ENCODE assay signal across 32 cellular contexts in the genomic region with DNA sequence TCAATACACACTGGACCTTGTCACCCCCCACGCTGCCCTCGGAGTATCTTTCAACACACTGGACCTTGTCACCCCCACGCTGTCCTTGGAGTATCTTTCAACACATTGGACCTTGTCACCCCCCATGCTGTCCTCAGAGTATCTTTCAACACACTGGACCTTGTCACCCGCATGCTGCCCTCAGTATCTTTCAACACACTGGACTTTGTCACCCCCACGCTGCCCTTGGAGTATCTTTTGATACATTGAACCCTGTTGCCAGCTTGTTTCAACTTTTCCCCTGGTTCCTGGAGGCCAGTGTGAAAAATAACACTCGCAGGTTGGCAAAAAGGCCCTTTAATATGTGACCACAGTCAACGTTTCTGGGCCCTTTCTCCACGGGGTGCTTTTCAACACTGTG.
"Had no signal": no experiment of that assay in that cellular context is flagged by ENCODE, and none has a peak within 500 bp of the region (broad histone marks: within the 10 kb centered on the region; RNA-seq: fewer than 3 reads in every experiment).

No MANE protein-coding gene starts in this region.

- H3K27me3 Mint-ChIP-seq: activated CD4-positive, alpha-beta T cell treated with anti-CD3 and anti-CD28 coated beads, Interleukin-2, amount 10 ng/mL, durations not matched to agents 24 days and 14 days; activated CD8-positive, alpha-beta memory T cell treated with anti-CD3 and anti-CD28 coated beads, Interleukin-2, amount 10 ng/mL, durations not matched to agents 7 days and 5 days; activated naive CD8-positive, alpha-beta T cell treated with anti-CD3 and anti-CD28 coated beads, Interleukin-2, amount 50 U/mL, for 24 hours; dendritic cell treated with granulocyte-macrophage colony-stimulating factor and Interleukin-4, amounts not matched to agents 40 ng/mL and 50 ng/mL, for 4 days had no signal

- H3K36me3 ChIP-seq: adrenal gland, esophagus squamous epithelium, gastroesophageal sphincter had no signal

- H3K4me1 ChIP-seq: adrenal gland, esophagus squamous epithelium, gastroesophageal sphincter had no signal

- H3K9me3 Mint-ChIP-seq: activated naive CD4-positive, alpha-beta T cell treated with anti-CD3 and anti-CD28 coated beads for 36 hours; activated naive CD4-positive, alpha-beta T cell treated with anti-CD3 and anti-CD28 coated beads, Interleukin-2, amount 50 U/mL, for 24 hours; activated naive CD8-positive, alpha-beta T cell treated with anti-CD3 and anti-CD28 coated beads, Interleukin-2, amount 50 U/mL, for 24 hours had no signal

- ATAC-seq: activated CD4-positive, alpha-beta T cell treated with anti-CD3 and anti-CD28 coated beads for 36 hours; activated CD8-positive, alpha-beta memory T cell treated with anti-CD3 and anti-CD28 coated beads, Interleukin-2, amount 10 ng/mL, durations not matched to agents 7 days and 5 days; activated CD8-positive, alpha-beta T cell treated with anti-CD3 and anti-CD28 coated beads, Interleukin-2, amount 10 ng/mL, durations not matched to agents 7 days and 5 days; activated naive CD8-positive, alpha-beta T cell treated with anti-CD3 and anti-CD28 coated beads, Interleukin-2, amount 50 U/mL, for 24 hours; body of pancreas; gastroesophageal sphincter had no signal

- H3K27ac Mint-ChIP-seq: activated CD4-positive, alpha-beta memory T cell treated with anti-CD3 and anti-CD28 coated beads for 36 hours; activated CD4-positive, alpha-beta T cell treated with anti-CD3 and anti-CD28 coated beads for 36 hours; activated CD4-positive, alpha-beta T cell treated with anti-CD3 and anti-CD28 coated beads, Interleukin-2, amount 10 ng/mL, durations not matched to agents 24 days and 14 days; activated CD8-positive, alpha-beta memory T cell treated with anti-CD3 and anti-CD28 coated beads, Interleukin-2, amount 10 ng/mL, durations not matched to agents 7 days and 5 days; activated CD8-positive, alpha-beta T cell treated with anti-CD3 and anti-CD28 coated beads, Interleukin-2, amount 10 ng/mL, durations not matched to agents 7 days and 5 days; activated naive CD4-positive, alpha-beta T cell treated with anti-CD3 and anti-CD28 coated beads for 36 hours; activated naive CD4-positive, alpha-beta T cell treated with anti-CD3 and anti-CD28 coated beads, Interleukin-2, amount 50 U/mL, for 24 hours; activated naive CD8-positive, alpha-beta T cell treated with anti-CD3 and anti-CD28 coated beads for 36 hours; activated naive CD8-positive, alpha-beta T cell treated with anti-CD3 and anti-CD28 coated beads, Interleukin-2, amount 50 U/mL, for 24 hours; activated T-helper 1 cell treated with anti-CD3 and anti-CD28 coated beads, Interleukin-12 subunit alpha, Interleukin-12 subunit beta, Interleukin-2, Interleukin-4 antibody, amounts not matched to agents 30 ng/mL and 10 ng/mL and 1 ng/mL, durations not matched to agents 14 hours and 24 hours and 36 hours; activated T-helper 2 cell treated with anti-CD3 and anti-CD28 coated beads, Interferon-gamma antibody, Interleukin-2, Interleukin-4, amounts not matched to agents 10 μg/mL and 5 μg/mL and 100 μg/mL, durations not matched to agents 14 hours and 24 hours and 36 hours; dendritic cell treated with granulocyte-macrophage colony-stimulating factor and Interleukin-4, amounts not matched to agents 40 ng/mL and 50 ng/mL, for 4 days; endodermal cell had no signal

- H3K4me1 Mint-ChIP-seq: activated CD4-positive, alpha-beta T cell treated with anti-CD3 and anti-CD28 coated beads for 36 hours; activated CD4-positive, alpha-beta T cell treated with anti-CD3 and anti-CD28 coated beads, Interleukin-2, amount 10 ng/mL, durations not matched to agents 24 days and 14 days; activated CD8-positive, alpha-beta memory T cell treated with anti-CD3 and anti-CD28 coated beads, Interleukin-2, amount 10 ng/mL, durations not matched to agents 7 days and 5 days; activated naive CD4-positive, alpha-beta T cell treated with anti-CD3 and anti-CD28 coated beads, Interleukin-2, amount 50 U/mL, for 24 hours; activated naive CD8-positive, alpha-beta T cell treated with anti-CD3 and anti-CD28 coated beads for 36 hours; activated naive CD8-positive, alpha-beta T cell treated with anti-CD3 and anti-CD28 coated beads, Interleukin-2, amount 50 U/mL, for 24 hours; endodermal cell had no signal

- DNase-seq: activated CD4-positive, alpha-beta memory T cell treated with anti-CD3 and anti-CD28 coated beads for 36 hours; activated CD4-positive, alpha-beta T cell treated with anti-CD3 and anti-CD28 coated beads for 36 hours; activated CD4-positive, alpha-beta T cell treated with anti-CD3 and anti-CD28 coated beads, Interleukin-2, amount 10 ng/mL, durations not matched to agents 24 days and 14 days; activated CD4-positive, CD25-positive, alpha-beta regulatory T cell; activated CD4-positive, CD25-positive, alpha-beta regulatory T cell treated with anti-CD3 and anti-CD28 coated beads, Interleukin-2, amount 50 U/mL, for 72 hours; activated CD8-positive, alpha-beta memory T cell treated with anti-CD3 and anti-CD28 coated beads, Interleukin-2, amount 10 ng/mL, durations not matched to agents 7 days and 5 days; activated CD8-positive, alpha-beta memory T cell treated with anti-CD3 and anti-CD28 coated beads, Interleukin-2, amount 50 U/mL, for 4 hours; activated CD8-positive, alpha-beta T cell treated with anti-CD3 and anti-CD28 coated beads, Interleukin-2, amount 10 ng/mL, durations not matched to agents 7 days and 5 days; activated effector memory CD4-positive, alpha-beta T cell treated with anti-CD3 and anti-CD28 coated beads, Interleukin-2, amount 50 U/mL, for 16 hours; activated naive CD4-positive, alpha-beta T cell treated with anti-CD3 and anti-CD28 coated beads for 36 hours; activated naive CD8-positive, alpha-beta T cell treated with anti-CD3 and anti-CD28 coated beads for 36 hours; activated naive CD8-positive, alpha-beta T cell treated with anti-CD3 and anti-CD28 coated beads, Interleukin-2, amount 50 U/mL, for 24 hours; activated T-cell treated with anti-CD3 and anti-CD28 coated beads, Interleukin-2, amount 50 U/mL, for 1 hour; activated T-cell treated with anti-CD3 and anti-CD28 coated beads, Interleukin-2, amount 50 U/mL, for 48 hours; adrenal gland; amygdala; body of pancreas; central memory CD4-positive, alpha-beta T cell; cerebellar nuclear complex; dorsolateral prefrontal cortex; effector memory CD4-positive, alpha-beta T cell; endodermal cell; erythroblast; esophagus squamous epithelium; foreskin melanocyte; T-helper 2 cell had no signal

- H3K9me3 ChIP-seq: adrenal gland had no signal

- H3K27ac ChIP-seq: adrenal gland, body of pancreas, coronary artery, dorsolateral prefrontal cortex, esophagus squamous epithelium, gastroesophageal sphincter had no signal

- H3K4me3 ChIP-seq: adrenal gland, body of pancreas, coronary artery, dorsolateral prefrontal cortex, esophagus squamous epithelium, gastroesophageal sphincter had no signal

- H3K4me3 Mint-ChIP-seq: activated CD4-positive, alpha-beta memory T cell treated with anti-CD3 and anti-CD28 coated beads for 36 hours; activated CD4-positive, alpha-beta T cell treated with anti-CD3 and anti-CD28 coated beads for 36 hours; activated CD4-positive, alpha-beta T cell treated with anti-CD3 and anti-CD28 coated beads, Interleukin-2, amount 10 ng/mL, durations not matched to agents 24 days and 14 days; activated CD8-positive, alpha-beta memory T cell treated with anti-CD3 and anti-CD28 coated beads, Interleukin-2, amount 10 ng/mL, durations not matched to agents 7 days and 5 days; activated CD8-positive, alpha-beta T cell treated with anti-CD3 and anti-CD28 coated beads, Interleukin-2, amount 10 ng/mL, durations not matched to agents 7 days and 5 days; activated naive CD4-positive, alpha-beta T cell treated with anti-CD3 and anti-CD28 coated beads for 36 hours; activated naive CD4-positive, alpha-beta T cell treated with anti-CD3 and anti-CD28 coated beads, Interleukin-2, amount 50 U/mL, for 24 hours; activated naive CD8-positive, alpha-beta T cell treated with anti-CD3 and anti-CD28 coated beads for 36 hours; activated naive CD8-positive, alpha-beta T cell treated with anti-CD3 and anti-CD28 coated beads, Interleukin-2, amount 50 U/mL, for 24 hours; activated T-helper 1 cell treated with anti-CD3 and anti-CD28 coated beads, Interleukin-12 subunit alpha, Interleukin-12 subunit beta, Interleukin-2, Interleukin-4 antibody, amounts not matched to agents 30 ng/mL and 10 ng/mL and 1 ng/mL, durations not matched to agents 14 hours and 24 hours and 36 hours; dendritic cell treated with granulocyte-macrophage colony-stimulating factor and Interleukin-4, amounts not matched to agents 40 ng/mL and 50 ng/mL, for 4 days; endodermal cell had no signal

- H3K36me3 Mint-ChIP-seq: activated CD4-positive, alpha-beta memory T cell treated with anti-CD3 and anti-CD28 coated beads for 36 hours; activated CD8-positive, alpha-beta memory T cell treated with anti-CD3 and anti-CD28 coated beads, Interleukin-2, amount 10 ng/mL, durations not matched to agents 7 days and 5 days; activated naive CD4-positive, alpha-beta T cell treated with anti-CD3 and anti-CD28 coated beads, Interleukin-2, amount 50 U/mL, for 24 hours; activated naive CD8-positive, alpha-beta T cell treated with anti-CD3 and anti-CD28 coated beads for 36 hours had no signal
